35 cellular contexts compared by ENCODE assay signal in the genomic region with DNA sequence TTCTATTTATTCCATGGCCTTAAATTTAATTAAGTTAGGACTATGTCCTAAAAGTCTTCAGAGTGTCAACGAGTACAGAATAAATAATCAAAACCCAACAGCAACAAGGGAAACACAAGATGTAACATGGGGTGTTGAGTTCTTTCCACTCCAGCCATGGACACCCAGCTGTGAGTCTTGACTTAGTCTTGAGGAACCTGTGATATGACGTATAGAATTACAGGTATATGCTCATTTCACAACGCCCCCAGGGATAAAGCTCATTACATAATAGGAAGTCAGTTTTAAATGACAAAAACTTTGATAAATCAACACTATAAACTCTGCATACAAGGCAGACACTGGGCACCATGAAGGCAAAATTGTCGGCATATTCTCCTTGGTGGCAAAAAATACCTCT.
"Had no signal": no experiment of that assay in that cellular context is flagged by ENCODE, and none has a peak within 500 bp of the region (broad histone marks: within the 10 kb centered on the region; RNA-seq: fewer than 3 reads in every experiment).

No MANE protein-coding gene starts in this region.

- H3K27me3 ChIP-seq: esophagus squamous epithelium, gastroesophageal sphincter had no signal

- H3K36me3 ChIP-seq: adrenal gland, breast epithelium, esophagus squamous epithelium, gastroesophageal sphincter, heart right ventricle, WERI-Rb-1 had no signal

- H3K4me3 ChIP-seq: adrenal gland, breast epithelium, esophagus squamous epithelium, gastroesophageal sphincter, heart right ventricle had no signal

- DNase-seq: activated B cell treated with CpG ODN at 0.5 μM for 24 hours; activated CD4-positive, alpha-beta T cell treated with anti-CD3 and anti-CD28 coated beads for 48 hours; activated CD4-positive, alpha-beta T cell treated with anti-CD3 and anti-CD28 coated beads, Interleukin-2, amount 50 U/mL, for 1 hour; activated CD4-positive, alpha-beta T cell treated with anti-CD3 and anti-CD28 coated beads, Interleukin-2, amount 50 U/mL, for 48 hours; activated CD8-positive, alpha-beta memory T cell treated with anti-CD3 and anti-CD28 coated beads for 24 hours; activated CD8-positive, alpha-beta T cell treated with anti-CD3 and anti-CD28 coated beads for 36 hours; activated effector memory CD4-positive, alpha-beta T cell treated with anti-CD3 and anti-CD28 coated beads, Interleukin-2, amount 50 U/mL, for 16 hours; activated naive CD4-positive, alpha-beta T cell treated with anti-CD3 and anti-CD28 coated beads for 36 hours; activated naive CD8-positive, alpha-beta T cell treated with anti-CD3 and anti-CD28 coated beads for 36 hours; activated naive CD8-positive, alpha-beta T cell treated with anti-CD3 and anti-CD28 coated beads, Interleukin-2, amount 50 U/mL, for 24 hours; activated T-cell treated with anti-CD3 and anti-CD28 coated beads, Interleukin-2, amount 50 U/mL, for 1 hour; activated T-cell treated with anti-CD3 and anti-CD28 coated beads, Interleukin-2, amount 50 U/mL, for 48 hours; adrenal gland; aorta; cortex of kidney; dermis blood vessel endothelial cell; effector CD4-positive, alpha-beta T cell; effector memory CD8-positive, alpha-beta T cell; esophagus squamous epithelium; foreskin melanocyte; heart right ventricle; T-helper 1 cell; T-helper 17 cell; T1000; WERI-Rb-1 had no signal

- ATAC-seq: activated CD4-positive, CD25-positive, alpha-beta regulatory T cell treated with anti-CD3 and anti-CD28 coated beads, Interleukin-2, amount 50 U/mL, for 24 hours; activated CD8-positive, alpha-beta T cell treated with anti-CD3 and anti-CD28 coated beads for 36 hours; activated naive CD8-positive, alpha-beta T cell treated with anti-CD3 and anti-CD28 coated beads, Interleukin-2, amount 50 U/mL, for 24 hours; effector memory CD8-positive, alpha-beta T cell; gastroesophageal sphincter; heart right ventricle; T-helper 17 cell had no signal

- H3K27ac ChIP-seq: adrenal gland, breast epithelium, epithelial cell of prostate, esophagus squamous epithelium, gastroesophageal sphincter, heart right ventricle, WERI-Rb-1 had no signal

- H3K27me3 Mint-ChIP-seq: activated B cell treated with CpG ODN at 0.5 μM for 24 hours; activated CD8-positive, alpha-beta T cell treated with anti-CD3 and anti-CD28 coated beads for 36 hours; activated naive CD4-positive, alpha-beta T cell treated with anti-CD3 and anti-CD28 coated beads, Interleukin-2, amount 50 U/mL, for 24 hours; activated naive CD8-positive, alpha-beta T cell treated with anti-CD3 and anti-CD28 coated beads for 36 hours; activated naive CD8-positive, alpha-beta T cell treated with anti-CD3 and anti-CD28 coated beads, Interleukin-2, amount 50 U/mL, for 24 hours; brain; central memory CD8-positive, alpha-beta T cell; effector memory CD8-positive, alpha-beta T cell; T-helper 17 cell had no signal

- H3K9me3 ChIP-seq: adrenal gland, breast epithelium, esophagus squamous epithelium, gastroesophageal sphincter, heart right ventricle had no signal

- H3K36me3 Mint-ChIP-seq: activated naive CD4-positive, alpha-beta T cell treated with anti-CD3 and anti-CD28 coated beads, Interleukin-2, amount 50 U/mL, for 24 hours; activated naive CD8-positive, alpha-beta T cell treated with anti-CD3 and anti-CD28 coated beads for 36 hours; brain had no signal

- H3K27ac Mint-ChIP-seq: activated B cell treated with CpG ODN at 0.5 μM for 24 hours; activated CD8-positive, alpha-beta T cell treated with anti-CD3 and anti-CD28 coated beads for 36 hours; activated naive CD4-positive, alpha-beta T cell treated with anti-CD3 and anti-CD28 coated beads for 36 hours; activated naive CD4-positive, alpha-beta T cell treated with anti-CD3 and anti-CD28 coated beads, Interleukin-2, amount 50 U/mL, for 24 hours; activated naive CD8-positive, alpha-beta T cell treated with anti-CD3 and anti-CD28 coated beads for 36 hours; activated naive CD8-positive, alpha-beta T cell treated with anti-CD3 and anti-CD28 coated beads, Interleukin-2, amount 50 U/mL, for 24 hours; activated T-helper 1 cell treated with anti-CD3 and anti-CD28 coated beads, Interleukin-12 subunit alpha, Interleukin-12 subunit beta, Interleukin-2, Interleukin-4 antibody, amounts not matched to agents 30 ng/mL and 10 ng/mL and 1 ng/mL, durations not matched to agents 14 hours and 24 hours and 36 hours; activated T-helper 2 cell treated with anti-CD3 and anti-CD28 coated beads, Interferon-gamma antibody, Interleukin-2, Interleukin-4, amounts not matched to agents 10 μg/mL and 5 μg/mL and 100 μg/mL, durations not matched to agents 14 hours and 24 hours and 36 hours; brain; effector memory CD8-positive, alpha-beta T cell; T-helper 17 cell; T-helper 2 cell treated with Interferon-gamma antibody and Interleukin-4, amounts not matched to agents 5 μg/mL and 100 μg/mL, for 36 hours had no signal

- H3K4me1 ChIP-seq: adrenal gland, breast epithelium, esophagus squamous epithelium, gastroesophageal sphincter, heart right ventricle had no signal

- H3K9me3 Mint-ChIP-seq: activated B cell treated with CpG ODN at 0.5 μM for 24 hours; activated CD8-positive, alpha-beta T cell treated with anti-CD3 and anti-CD28 coated beads for 36 hours; activated naive CD4-positive, alpha-beta T cell treated with anti-CD3 and anti-CD28 coated beads for 36 hours; activated naive CD4-positive, alpha-beta T cell treated with anti-CD3 and anti-CD28 coated beads, Interleukin-2, amount 50 U/mL, for 24 hours; activated naive CD8-positive, alpha-beta T cell treated with anti-CD3 and anti-CD28 coated beads for 36 hours; activated naive CD8-positive, alpha-beta T cell treated with anti-CD3 and anti-CD28 coated beads, Interleukin-2, amount 50 U/mL, for 24 hours; activated T-helper 1 cell treated with anti-CD3 and anti-CD28 coated beads, Interleukin-12 subunit alpha, Interleukin-12 subunit beta, Interleukin-2, Interleukin-4 antibody, amounts not matched to agents 30 ng/mL and 10 ng/mL and 1 ng/mL, durations not matched to agents 14 hours and 24 hours and 36 hours; activated T-helper 2 cell treated with anti-CD3 and anti-CD28 coated beads, Interferon-gamma antibody, Interleukin-2, Interleukin-4, amounts not matched to agents 10 μg/mL and 5 μg/mL and 100 μg/mL, durations not matched to agents 14 hours and 24 hours and 36 hours; brain; central memory CD8-positive, alpha-beta T cell; effector memory CD8-positive, alpha-beta T cell had no signal

- H3K4me3 Mint-ChIP-seq: activated B cell treated with CpG ODN at 0.5 μM for 24 hours; activated CD8-positive, alpha-beta T cell treated with anti-CD3 and anti-CD28 coated beads for 36 hours; activated naive CD4-positive, alpha-beta T cell treated with anti-CD3 and anti-CD28 coated beads for 36 hours; activated naive CD4-positive, alpha-beta T cell treated with anti-CD3 and anti-CD28 coated beads, Interleukin-2, amount 50 U/mL, for 24 hours; activated naive CD8-positive, alpha-beta T cell treated with anti-CD3 and anti-CD28 coated beads for 36 hours; activated naive CD8-positive, alpha-beta T cell treated with anti-CD3 and anti-CD28 coated beads, Interleukin-2, amount 50 U/mL, for 24 hours; activated T-helper 1 cell treated with anti-CD3 and anti-CD28 coated beads, Interleukin-12 subunit alpha, Interleukin-12 subunit beta, Interleukin-2, Interleukin-4 antibody, amounts not matched to agents 30 ng/mL and 10 ng/mL and 1 ng/mL, durations not matched to agents 14 hours and 24 hours and 36 hours; brain; central memory CD8-positive, alpha-beta T cell; effector memory CD8-positive, alpha-beta T cell; T-helper 17 cell; T-helper 2 cell treated with Interferon-gamma antibody and Interleukin-4, amounts not matched to agents 5 μg/mL and 100 μg/mL, for 36 hours had no signal
